ENCODE assay signal across 1 cellular context in genomic region chr17:68053237-68054030, GRCh38.
TF ChIP-seq lines count a peak whose summit lies in the region.

No MANE protein-coding gene starts in this region.

TF ChIP-seq in WTC11, 78 proteins besides CTCF, POLR2A, EP300 and RAD21 (continued from another document):
- TF ChIP-seq ZNF281 (CRISPR knock-in tag; IDR thresholded peaks at IDR 0.05) (no peak), JUN (CRISPR knock-in tag; IDR thresholded peaks at IDR 0.05) (no peak), FOXJ3 (CRISPR knock-in tag; IDR thresholded peaks at IDR 0.05; ENCODE audit: borderline replicate concordance) (no peak), STAT6 (CRISPR knock-in tag; conservative IDR thresholded peaks at IDR 0.05; ENCODE audit: low read depth) (no peak)
